2 cellular contexts compared by ENCODE assay signal in genomic region chr2:119195887-119196286, GRCh38.
TF ChIP-seq lines count a peak whose summit lies in the region.

No MANE protein-coding gene starts in this region.

TF ChIP-seq in HepG2, 621 proteins besides CTCF, POLR2A, EP300 and RAD21:
- TF ChIP-seq ZNF703 (CRISPR knock-in tag; IDR thresholded peaks at IDR 0.05; ENCODE audit: borderline replicate concordance) = no peak
- TF ChIP-seq THAP8 (CRISPR knock-in tag; IDR thresholded peaks at IDR 0.05; ENCODE audit: borderline replicate concordance) = no peak
- TF ChIP-seq FOXK1 (CRISPR knock-in tag; IDR thresholded peaks at IDR 0.05; ENCODE audit: borderline replicate concordance, low read depth) = no peak
- no peak for TF ChIP-seq ZNF83 (CRISPR knock-in tag; IDR thresholded peaks at IDR 0.05; ENCODE audit: borderline replicate concordance)
- no peak for TF ChIP-seq ZSCAN21 (CRISPR knock-in tag; IDR thresholded peaks at IDR 0.05; ENCODE audit: borderline replicate concordance)
- no peak for TF ChIP-seq RXRA (CRISPR knock-in tag; IDR thresholded peaks at IDR 0.05)
- no peak for TF ChIP-seq MIER2 (CRISPR knock-in tag; IDR thresholded peaks at IDR 0.05)
- no peak for TF ChIP-seq ZNF891 (CRISPR knock-in tag; IDR thresholded peaks at IDR 0.05)
- TF ChIP-seq, protein P1, sequence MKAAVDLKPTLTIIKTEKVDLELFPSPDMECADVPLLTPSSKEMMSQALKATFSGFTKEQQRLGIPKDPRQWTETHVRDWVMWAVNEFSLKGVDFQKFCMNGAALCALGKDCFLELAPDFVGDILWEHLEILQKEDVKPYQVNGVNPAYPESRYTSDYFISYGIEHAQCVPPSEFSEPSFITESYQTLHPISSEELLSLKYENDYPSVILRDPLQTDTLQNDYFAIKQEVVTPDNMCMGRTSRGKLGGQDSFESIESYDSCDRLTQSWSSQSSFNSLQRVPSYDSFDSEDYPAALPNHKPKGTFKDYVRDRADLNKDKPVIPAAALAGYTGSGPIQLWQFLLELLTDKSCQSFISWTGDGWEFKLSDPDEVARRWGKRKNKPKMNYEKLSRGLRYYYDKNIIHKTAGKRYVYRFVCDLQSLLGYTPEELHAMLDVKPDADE (CRISPR knock-in tag; IDR thresholded peaks at IDR 0.05) = no peak
- TF ChIP-seq KDM5A (IDR thresholded peaks at IDR 0.05; ENCODE audit: borderline replicate concordance, low read length) = no peak
- TF ChIP-seq SMARCE1 (IDR thresholded peaks at IDR 0.05; ENCODE audit: borderline replicate concordance) = no peak
- no peak for TF ChIP-seq MYC (CRISPR knock-in tag; IDR thresholded peaks at IDR 0.05; ENCODE audit: borderline replicate concordance)
- TF ChIP-seq BRCA1 (CRISPR knock-in tag; IDR thresholded peaks at IDR 0.05) = no peak

TF ChIP-seq in WTC11, 78 proteins besides CTCF, POLR2A, EP300 and RAD21:
- TF ChIP-seq, protein P2, sequence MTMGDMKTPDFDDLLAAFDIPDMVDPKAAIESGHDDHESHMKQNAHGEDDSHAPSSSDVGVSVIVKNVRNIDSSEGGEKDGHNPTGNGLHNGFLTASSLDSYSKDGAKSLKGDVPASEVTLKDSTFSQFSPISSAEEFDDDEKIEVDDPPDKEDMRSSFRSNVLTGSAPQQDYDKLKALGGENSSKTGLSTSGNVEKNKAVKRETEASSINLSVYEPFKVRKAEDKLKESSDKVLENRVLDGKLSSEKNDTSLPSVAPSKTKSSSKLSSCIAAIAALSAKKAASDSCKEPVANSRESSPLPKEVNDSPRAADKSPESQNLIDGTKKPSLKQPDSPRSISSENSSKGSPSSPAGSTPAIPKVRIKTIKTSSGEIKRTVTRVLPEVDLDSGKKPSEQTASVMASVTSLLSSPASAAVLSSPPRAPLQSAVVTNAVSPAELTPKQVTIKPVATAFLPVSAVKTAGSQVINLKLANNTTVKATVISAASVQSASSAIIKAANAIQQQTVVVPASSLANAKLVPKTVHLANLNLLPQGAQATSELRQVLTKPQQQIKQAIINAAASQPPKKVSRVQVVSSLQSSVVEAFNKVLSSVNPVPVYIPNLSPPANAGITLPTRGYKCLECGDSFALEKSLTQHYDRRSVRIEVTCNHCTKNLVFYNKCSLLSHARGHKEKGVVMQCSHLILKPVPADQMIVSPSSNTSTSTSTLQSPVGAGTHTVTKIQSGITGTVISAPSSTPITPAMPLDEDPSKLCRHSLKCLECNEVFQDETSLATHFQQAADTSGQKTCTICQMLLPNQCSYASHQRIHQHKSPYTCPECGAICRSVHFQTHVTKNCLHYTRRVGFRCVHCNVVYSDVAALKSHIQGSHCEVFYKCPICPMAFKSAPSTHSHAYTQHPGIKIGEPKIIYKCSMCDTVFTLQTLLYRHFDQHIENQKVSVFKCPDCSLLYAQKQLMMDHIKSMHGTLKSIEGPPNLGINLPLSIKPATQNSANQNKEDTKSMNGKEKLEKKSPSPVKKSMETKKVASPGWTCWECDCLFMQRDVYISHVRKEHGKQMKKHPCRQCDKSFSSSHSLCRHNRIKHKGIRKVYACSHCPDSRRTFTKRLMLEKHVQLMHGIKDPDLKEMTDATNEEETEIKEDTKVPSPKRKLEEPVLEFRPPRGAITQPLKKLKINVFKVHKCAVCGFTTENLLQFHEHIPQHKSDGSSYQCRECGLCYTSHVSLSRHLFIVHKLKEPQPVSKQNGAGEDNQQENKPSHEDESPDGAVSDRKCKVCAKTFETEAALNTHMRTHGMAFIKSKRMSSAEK (CRISPR knock-in tag; IDR thresholded peaks at IDR 0.05; ENCODE audit: borderline replicate concordance) = no peak
- TF ChIP-seq NR3C1 (CRISPR knock-in tag; conservative IDR thresholded peaks at IDR 0.05; ENCODE audit: low read depth) (no peak), OVOL2 (CRISPR knock-in tag; IDR thresholded peaks at IDR 0.05; ENCODE audit: borderline replicate concordance) (no peak), ZNF512 (CRISPR knock-in tag; IDR thresholded peaks at IDR 0.05; ENCODE audit: borderline replicate concordance) (peak; percentile 98), ZBTB43 (CRISPR knock-in tag; IDR thresholded peaks at IDR 0.05) (no peak), ZBTB21 (CRISPR knock-in tag; IDR thresholded peaks at IDR 0.05; ENCODE audit: borderline replicate concordance) (no peak), ZNF425 (CRISPR knock-in tag; conservative IDR thresholded peaks at IDR 0.05) (no peak), ZNF423 (CRISPR knock-in tag; IDR thresholded peaks at IDR 0.05) (no peak)
